8 cellular contexts compared by ENCODE assay signal in the genomic region with DNA sequence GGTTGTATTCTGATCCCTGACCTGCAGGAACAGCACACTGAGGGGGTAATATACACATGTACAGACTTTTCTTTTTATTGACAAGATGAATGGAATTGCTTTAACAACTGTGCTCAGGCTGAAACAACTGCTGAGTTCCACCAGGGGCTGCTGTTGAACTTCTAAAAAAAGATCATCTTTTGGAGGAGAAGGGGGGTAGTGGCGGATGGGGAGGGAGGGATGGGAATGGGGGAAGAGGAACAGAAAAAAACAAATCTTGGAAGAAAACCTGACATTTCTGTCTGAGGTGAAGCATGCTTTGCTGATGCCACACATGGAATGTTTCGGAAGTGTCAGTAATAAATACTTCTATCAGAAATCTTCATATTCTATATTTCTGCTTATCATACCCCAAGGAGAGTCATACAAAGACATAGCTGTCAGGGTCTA.
A peak's percentile ranks its signal among the peaks of the same experiment; 100 is the strongest.
DNase-seq lines count a peak whose midpoint lies in the region; ATAC-seq and TF ChIP-seq lines count a peak whose summit lies in the region.

No MANE protein-coding gene starts in this region.

- ATAC-seq in HG02973 (IDR thresholded peaks at IDR 0.05; ENCODE audit: unreplicated experiment) (no peak), GM19463 (IDR thresholded peaks at IDR 0.05; ENCODE audit: unreplicated experiment) (no peak)

- TF ChIP-seq CTCF in AG10803 (conservative IDR thresholded peaks at IDR 0.05; ENCODE audit: low read length): peak; percentile 54

- H3K4me3 ChIP-seq in AG10803 (ENCODE audit: low read length): no peak overlapping the region

- peak; percentile 21 for DNase-seq in AG10803 (ENCODE audit: low read depth)
- DNase-seq in HS-27A (ENCODE audit: low read depth): peak; percentile 4
- peak; percentile 63 for DNase-seq in RKO (ENCODE audit: low spot score)
- DNase-seq in fibroblast of the conjunctiva (ENCODE audit: low read depth): peak; percentile 13
- DNase-seq in retina: peak; percentile 61
- DNase-seq in activated CD8-positive, alpha-beta memory T cell treated with anti-CD3 and anti-CD28 coated beads, Interleukin-2, amount 50 U/mL, for 48 hours: no peak
